Comparison of ENCODE assay signal across 17 cellular contexts in the genomic region with DNA sequence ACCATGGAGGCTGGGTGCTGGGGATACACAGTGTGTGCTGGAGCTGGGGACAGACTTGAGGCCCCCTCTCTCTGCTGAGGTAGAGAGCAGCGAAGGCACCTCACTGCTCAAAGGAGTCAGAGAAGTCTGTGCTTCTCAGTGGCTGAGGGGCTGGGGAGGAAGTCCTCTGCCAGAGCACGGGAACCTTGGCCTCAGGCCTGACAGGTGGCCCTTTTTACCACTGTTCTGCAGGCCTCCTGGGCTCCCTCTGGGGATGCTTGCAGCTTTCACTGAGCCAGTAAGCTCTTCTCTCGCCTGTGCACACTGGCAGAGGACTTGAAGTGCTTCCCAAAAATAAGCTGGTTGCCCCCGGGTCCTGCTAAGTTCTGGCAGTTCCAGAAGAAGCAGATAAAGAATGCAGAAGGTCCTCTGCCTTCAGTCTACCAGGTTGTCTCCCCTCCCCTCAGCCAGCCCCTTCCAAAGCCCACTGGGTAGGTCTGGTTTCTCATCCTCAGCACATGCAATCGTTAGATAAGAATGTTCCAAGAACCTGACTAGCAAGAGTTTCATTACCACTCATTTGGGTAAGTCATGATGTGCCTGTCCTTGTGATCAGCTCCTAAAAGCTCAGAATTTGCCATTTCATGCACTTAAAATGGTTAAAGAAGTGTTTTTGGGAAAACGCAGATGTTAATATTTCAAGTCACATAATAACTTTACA. TPM values are rescaled to one million over a fixed set of nuclear protein-coding genes. Genes with fewer than 3 reads are reported as not detected.
DNase-seq lines count a peak whose midpoint lies in the region; ATAC-seq, FAIRE-seq and TF ChIP-seq lines count a peak whose summit lies in the region.
"Had no signal": no experiment of that assay in that cellular context is flagged by ENCODE, and none has a peak within 500 bp of the region (broad histone marks: within the 10 kb centered on the region; RNA-seq: fewer than 3 reads in every experiment).

No MANE protein-coding gene starts in this region.

- H3K36me3 Mint-ChIP-seq in activated naive CD8-positive, alpha-beta T cell treated with anti-CD3 and anti-CD28 coated beads for 36 hours = peaks cover 18% of the 10 kb centered on the region

- no peaks in the 10 kb centered on the region for H4K20me1 ChIP-seq in HepG2 (ENCODE audit: insufficient read depth, low read length)

- TF ChIP-seq RAD21 in HepG2 (CRISPR knock-in tag; IDR thresholded peaks at IDR 0.05) = no peak

- intact Hi-C loops in HepG2 (cut with micrococcal nuclease; ENCODE audit: unreplicated experiment) (no loop called here), right lobe of liver (cut with DNase I) (no loop called here), cardiac septum (cut with DNase I) (no loop called here)

- no peak overlapping the region for H3K27ac ChIP-seq in HepG2 (ENCODE audit: extremely low read length, insufficient read depth, low read length)
- no peak overlapping the region for H3K27ac ChIP-seq in right lobe of liver
- H3K27ac ChIP-seq: epithelial cell of prostate, SK-N-MC had no signal

- TF ChIP-seq CTCF in HepG2 (CRISPR knock-in tag; IDR thresholded peaks at IDR 0.05) (no peak), right lobe of liver (IDR thresholded peaks at IDR 0.05) (no peak)

- DNase-seq in HepG2 (ENCODE audit: low spot score) (no peak), right lobe of liver (no peak), RPMI8226 (peak; percentile 85), cardiac septum (ENCODE audit: low spot score) (no peak)
- DNase-seq in activated naive CD8-positive, alpha-beta T cell treated with anti-CD3 and anti-CD28 coated beads for 36 hours = peak; percentile 34
- peak; percentile 11 for DNase-seq in stimulated activated naive CD4-positive, alpha-beta T cell treated with Interleukin-2 at 50 U/mL for 16 hours (lab: John Stamatoyannopoulos, UW)
- DNase-seq: AML-193; cerebellar nuclear complex; Kasumi-1; NCI-H187; NCI-H82; stimulated activated CD4-positive, alpha-beta T cell treated with anti-CD3 and anti-CD28 coated beads, Interleukin-1b, Interleukin-23, amount 100 ng/mL, for 48 hours had no signal

- peaks cover 91% of the 10 kb centered on the region for H3K4me1 Mint-ChIP-seq in activated naive CD8-positive, alpha-beta T cell treated with anti-CD3 and anti-CD28 coated beads for 36 hours

- H3K4me3 ChIP-seq in HepG2 (replicated peaks in 1 of 3; ENCODE audit: insufficient read depth in 1 of 3, low read depth in 2 of 3, low read length in 3 of 3) = no peak overlapping the region
- H3K4me3 ChIP-seq in right lobe of liver = no peak overlapping the region
- H3K4me3 ChIP-seq: SK-N-MC had no signal

- peaks cover 26% of the 10 kb centered on the region for H3K4me1 ChIP-seq in HepG2 (ENCODE audit: insufficient read depth, low read length)
- peaks cover 0 to 8% (median 0%) of the 10 kb centered on the region in 4 donors for H3K4me1 ChIP-seq in right lobe of liver

- no peak overlapping the region for H3K9ac ChIP-seq in HepG2 (ENCODE audit: insufficient read depth, low read depth, low read length)

- ATAC-seq in HepG2 (no peak), right lobe of liver (no peak), GM19328 (IDR thresholded peaks at IDR 0.05; ENCODE audit: unreplicated experiment) (no peak), HG03139 (IDR thresholded peaks at IDR 0.05; ENCODE audit: unreplicated experiment) (no peak)

- peak overlapping the region; percentile 75 for H3K27ac Mint-ChIP-seq in activated naive CD8-positive, alpha-beta T cell treated with anti-CD3 and anti-CD28 coated beads for 36 hours

- H3K4me2 ChIP-seq in HepG2 (ENCODE audit: low read depth, low read length) = no peak overlapping the region

- peaks cover 11% of the 10 kb centered on the region for H3K9me3 Mint-ChIP-seq in activated naive CD8-positive, alpha-beta T cell treated with anti-CD3 and anti-CD28 coated beads for 36 hours

- POLR2A ChIA-PET in HepG2 (lab: Yijun Ruan, JAX) = no interaction called here

- no peaks in the 10 kb centered on the region for H3K36me3 ChIP-seq in HepG2 (replicated peaks in 1 of 2; ENCODE audit: control insufficient read depth in 1 of 2, insufficient read depth in 2 of 2, low read length in 2 of 2)
- H3K36me3 ChIP-seq in right lobe of liver = no peaks in the 10 kb centered on the region

- 0% methylated on average over 4 of the region's 6 CpGs for WGBS in HepG2 (ENCODE audit: low lambda C conversion rate)
- 64% methylated on average over 1 of the region's 6 CpGs for WGBS in right lobe of liver (ENCODE audit: insufficient coverage, low coverage, low lambda C conversion rate, missing lambda C conversion rate)

- no peaks in the 10 kb centered on the region for H3K79me2 ChIP-seq in HepG2 (ENCODE audit: insufficient read depth, low read length)

- H2AFZ ChIP-seq in HepG2 (ENCODE audit: low read length) = no peak overlapping the region

- H3K4me3 Mint-ChIP-seq in activated naive CD8-positive, alpha-beta T cell treated with anti-CD3 and anti-CD28 coated beads for 36 hours = no peak overlapping the region

- TF ChIP-seq EP300 in HepG2 (IDR thresholded peaks at IDR 0.05; ENCODE audit: low read depth in 2 of 2, low read length in 2 of 2) = no peak
- no peak for TF ChIP-seq EP300 in HepG2 (CRISPR knock-in tag; IDR thresholded peaks at IDR 0.05; ENCODE audit: borderline replicate concordance)

- CTCF ChIA-PET in HepG2 (lab: Yijun Ruan, JAX; ENCODE audit: low intra/inter-chr PET ratio, low total read pairs) = no interaction called here

- in situ Hi-C loops in HepG2 (cut with HindIII; ENCODE audit: extremely low pct_ligation_motif_present, low pct_unique_long_range_greater_than_20kb) = no loop called here

- no TSS peak for BruUV-seq in HepG2 (replicated peaks; lab: Mats Ljungman, UMichigan)

- no peak for FAIRE-seq in HepG2 (lab: Jason Lieb, UNC)
- FAIRE-seq: H54 had no signal

- H3K27me3 Mint-ChIP-seq in activated naive CD8-positive, alpha-beta T cell treated with anti-CD3 and anti-CD28 coated beads for 36 hours = peaks cover 57% of the 10 kb centered on the region

- no peak for TF ChIP-seq POLR2A in HepG2 (IDR thresholded peaks at IDR 0.05; ENCODE audit: insufficient read depth in 1 of 2, low read depth in 2 of 2, low read length in 2 of 2)
- TF ChIP-seq POLR2A in right lobe of liver (IDR thresholded peaks at IDR 0.05) = no peak

- peaks cover 0 to 10% of the 10 kb centered on the region in 2 experiments; a peak in 2 of 5 replicates for H3K27me3 ChIP-seq in HepG2 (ENCODE audit: control insufficient read depth in 1 of 2, insufficient read depth in 2 of 2, low read length in 2 of 2)
- H3K27me3 ChIP-seq in right lobe of liver = no peaks in the 10 kb centered on the region

- H3K9me3 ChIP-seq in HepG2 (ENCODE audit: low read length) = no peaks in the 10 kb centered on the region
- H3K9me3 ChIP-seq in right lobe of liver = no peaks in the 10 kb centered on the region

TF ChIP-seq in HepG2, 621 proteins besides CTCF, POLR2A, EP300 and RAD21:
- TF ChIP-seq HNRNPK (IDR thresholded peaks at IDR 0.05; ENCODE audit: low read depth, low read length, poor library complexity, severe bottlenecking) (no peak), TBL1XR1 (IDR thresholded peaks at IDR 0.05; ENCODE audit: borderline replicate concordance, low read length, partially characterized antibody) (no peak)
- TF ChIP-seq, protein P1, sequence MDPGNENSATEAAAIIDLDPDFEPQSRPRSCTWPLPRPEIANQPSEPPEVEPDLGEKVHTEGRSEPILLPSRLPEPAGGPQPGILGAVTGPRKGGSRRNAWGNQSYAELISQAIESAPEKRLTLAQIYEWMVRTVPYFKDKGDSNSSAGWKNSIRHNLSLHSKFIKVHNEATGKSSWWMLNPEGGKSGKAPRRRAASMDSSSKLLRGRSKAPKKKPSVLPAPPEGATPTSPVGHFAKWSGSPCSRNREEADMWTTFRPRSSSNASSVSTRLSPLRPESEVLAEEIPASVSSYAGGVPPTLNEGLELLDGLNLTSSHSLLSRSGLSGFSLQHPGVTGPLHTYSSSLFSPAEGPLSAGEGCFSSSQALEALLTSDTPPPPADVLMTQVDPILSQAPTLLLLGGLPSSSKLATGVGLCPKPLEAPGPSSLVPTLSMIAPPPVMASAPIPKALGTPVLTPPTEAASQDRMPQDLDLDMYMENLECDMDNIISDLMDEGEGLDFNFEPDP (CRISPR knock-in tag; conservative IDR thresholded peaks at IDR 0.05) = 0 out of 2 replicates have a peak, but pooled peaks have one; percentile 23

RNA-seq across cellular contexts. Expression of gene TENT5C, which starts 53.9 kb away (rescaled TPM):
- total RNA-seq in HepG2 (2016; rRNA removed; fragmentation: Illumina TruSeq; extraction: Trizol) = 0.02 and 0.04 TPM in 2 replicates
- total RNA-seq in HepG2 (2016; cell fraction: cytosol; rRNA removed; fragmentation: Illumina TruSeq; extraction: Trizol; ENCODE audit: low read depth) = not detected in 2 replicates
- 0.04 TPM in 1 of 2 replicates, not detected in the other for total RNA-seq in HepG2 (2016; cell fraction: insoluble cytoplasmic fraction; rRNA removed; fragmentation: Illumina TruSeq; extraction: Trizol)
- 0.03 TPM in 1 of 2 replicates, not detected in the other for total RNA-seq in HepG2 (2016; cell fraction: membrane; rRNA removed; fragmentation: Illumina TruSeq; extraction: Trizol)
- total RNA-seq in HepG2 (2016; cell fraction: nucleus; rRNA removed; fragmentation: Illumina TruSeq; extraction: Trizol) = 0.06 TPM in 1 of 2 replicates, not detected in the other
- polyA plus RNA-seq in HepG2 (2011; rRNA removed) = 0.30 and 0.38 TPM in 2 replicates
- polyA plus RNA-seq in HepG2 (2011; cell fraction: cytosol; rRNA removed) = 0.28 and 0.33 TPM in 2 replicates
- 0.26 and 0.35 TPM in 2 replicates for polyA plus RNA-seq in HepG2 (2011; cell fraction: nucleus; rRNA removed)
- 0.05 and 0.21 TPM in 2 replicates for polyA plus RNA-seq in HepG2 (2012)
- polyA plus RNA-seq in HepG2 (2016; cell fraction: cytosol; fragmentation: Illumina TruSeq; extraction: Trizol; ENCODE audit: low read depth) = not detected in 2 replicates
- 0.03 and 0.04 TPM in 2 replicates for polyA plus RNA-seq in HepG2 (2016; cell fraction: insoluble cytoplasmic fraction; fragmentation: Illumina TruSeq; extraction: Trizol; ENCODE audit: low read depth)
- polyA plus RNA-seq in HepG2 (2016; cell fraction: membrane; fragmentation: Illumina TruSeq; extraction: Trizol; ENCODE audit: low read depth) = not detected in 2 replicates
- polyA plus RNA-seq in HepG2 (2016; cell fraction: nucleus; fragmentation: Illumina TruSeq; extraction: Trizol; ENCODE audit: insufficient read depth, low read depth) = not detected in 2 replicates
- polyA minus RNA-seq in HepG2 (2011; rRNA and poly(A)+ RNA removed; ENCODE audit: low replicate concordance) = 1.3 and 2.5 TPM in 2 replicates
- polyA minus RNA-seq in HepG2 (2011; cell fraction: cytosol; rRNA and poly(A)+ RNA removed) = 0.88 and 0.99 TPM in 2 replicates
- polyA minus RNA-seq in HepG2 (2011; cell fraction: nucleus; rRNA and poly(A)+ RNA removed) = 1.3 and 1.4 TPM in 2 replicates
- total RNA-seq in right lobe of liver = 10 to 100 TPM in 1 of 6 experiments, 1 to 10 TPM in 5; 2.3 to 13.7 (median 3.0) TPM
- 1 to 10 TPM; 4.2 TPM for total RNA-seq in activated naive CD8-positive, alpha-beta T cell treated with anti-CD3 and anti-CD28 coated beads for 36 hours
- total RNA-seq in cardiac septum = 7.4 TPM

Comparison
In these comparisons a context has a peak if more than half of its experiments do, and no peak if none do; other contexts are left out.
1. DNase-seq: peak in RPMI8226 (single experiment), activated naive CD8-positive, alpha-beta T cell treated with anti-CD3 and anti-CD28 coated beads for 36 hours (single experiment) and stimulated activated naive CD4-positive, alpha-beta T cell treated with Interleukin-2 at 50 U/mL for 16 hours (single experiment); none in HepG2 (single experiment), right lobe of liver (0 of 3) and cardiac septum (single experiment).